ENCODE assay signal across 1 cellular context in the genomic region with DNA sequence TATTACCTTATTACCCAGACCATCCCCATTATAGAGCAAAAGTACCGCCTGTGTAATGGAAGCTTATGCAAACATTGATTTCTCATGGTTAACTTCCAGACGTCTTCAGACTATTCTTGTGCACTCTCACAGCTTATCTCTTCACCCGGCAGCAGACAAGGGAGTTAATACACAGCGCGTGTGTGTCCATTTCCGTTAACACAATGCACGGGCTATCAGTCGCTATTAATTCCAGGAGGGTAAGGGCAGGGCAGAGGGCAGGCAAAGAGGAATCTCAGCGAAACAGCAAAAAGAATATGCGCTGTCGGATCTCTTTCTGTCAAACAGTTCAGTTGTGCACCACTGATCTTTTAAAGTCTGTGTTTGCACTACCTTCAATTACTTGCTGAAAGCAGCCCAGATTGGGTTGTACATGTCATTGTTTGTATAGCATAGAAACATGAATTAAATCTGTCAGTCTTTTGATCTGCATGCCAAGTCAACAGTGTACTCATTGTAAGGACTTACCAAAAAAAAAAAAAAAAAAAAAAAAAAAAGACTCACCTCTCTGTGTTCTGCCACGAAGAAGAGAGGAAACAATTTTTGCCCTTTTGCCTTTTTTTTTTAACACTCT.
TF ChIP-seq lines count a peak whose summit lies in the region.

No MANE protein-coding gene starts in this region.

TF ChIP-seq in HepG2, 621 proteins besides CTCF, POLR2A, EP300 and RAD21 (continued from another document):
- TF ChIP-seq KDM3A (CRISPR knock-in tag; IDR thresholded peaks at IDR 0.05; ENCODE audit: low read depth) (no peak), SMARCC2 (IDR thresholded peaks at IDR 0.05) (no peak), ZNF564 (CRISPR knock-in tag; IDR thresholded peaks at IDR 0.05) (no peak), ZNF460 (CRISPR knock-in tag; IDR thresholded peaks at IDR 0.05; ENCODE audit: borderline replicate concordance) (no peak), SNRNP70 (IDR thresholded peaks at IDR 0.05; ENCODE audit: low read depth, low read length) (no peak), FOSL2 (CRISPR knock-in tag; IDR thresholded peaks at IDR 0.05) (no peak), TCF12 (IDR thresholded peaks at IDR 0.05) (no peak), TCF12 (CRISPR knock-in tag; IDR thresholded peaks at IDR 0.05) (no peak), FOXA1 (IDR thresholded peaks at IDR 0.05) (no peak), FOXA1 (CRISPR knock-in tag; IDR thresholded peaks at IDR 0.05) (no peak), ZNF660 (CRISPR knock-in tag; IDR thresholded peaks at IDR 0.05; ENCODE audit: borderline replicate concordance, low read depth) (no peak), GATAD1 (CRISPR knock-in tag; IDR thresholded peaks at IDR 0.05) (no peak)
